22 cellular contexts compared by ENCODE assay signal in genomic region chr5:148002471-148002870, GRCh38.
"Had no signal": no experiment of that assay in that cellular context is flagged by ENCODE, and none has a peak within 500 bp of the region (broad histone marks: within the 10 kb centered on the region; RNA-seq: fewer than 3 reads in every experiment).

No MANE protein-coding gene starts in this region.

- H3K27ac Mint-ChIP-seq: activated B cell treated with CpG ODN at 0.5 μM for 24 hours; activated CD4-positive, alpha-beta T cell treated with anti-CD3 and anti-CD28 coated beads for 36 hours; activated naive CD8-positive, alpha-beta T cell; activated T-helper 2 cell treated with anti-CD3 and anti-CD28 coated beads, Interferon-gamma antibody, Interleukin-2, Interleukin-4, amounts not matched to agents 10 μg/mL and 5 μg/mL and 100 μg/mL, durations not matched to agents 14 hours and 24 hours and 36 hours; memory B cell; nephron progenitor cell; stimulated activated effector memory CD8-positive, alpha-beta T cell treated with anti-CD3 and anti-CD28 coated beads, Interleukin-12 subunit alpha, Interleukin-12 subunit beta, amount 100 ng/mL, for 72 hours; stimulated activated naive CD8-positive, alpha-beta T cell treated with anti-CD3 and anti-CD28 coated beads, Interleukin-15, amount 100 ng/mL, for 72 hours; T-helper 1 cell treated with Interleukin-12 subunit alpha and Interleukin-12 subunit beta and Interleukin-4 antibody, amounts not matched to agents 30 μg/mL and 1 μg/mL, for 36 hours had no signal

- H3K4me1 Mint-ChIP-seq: activated B cell treated with CpG ODN at 0.5 μM for 24 hours; activated CD4-positive, alpha-beta T cell treated with anti-CD3 and anti-CD28 coated beads for 36 hours; memory B cell; nephron progenitor cell; stimulated activated effector memory CD8-positive, alpha-beta T cell treated with anti-CD3 and anti-CD28 coated beads, Interleukin-12 subunit alpha, Interleukin-12 subunit beta, amount 100 ng/mL, for 72 hours; stimulated activated naive CD8-positive, alpha-beta T cell treated with anti-CD3 and anti-CD28 coated beads, Interleukin-15, amount 100 ng/mL, for 72 hours had no signal

- DNase-seq: activated B cell treated with CpG ODN at 0.5 μM for 24 hours; activated CD4-positive, alpha-beta T cell treated with anti-CD3 and anti-CD28 coated beads for 36 hours; activated CD4-positive, alpha-beta T cell treated with anti-CD3 and anti-CD28 coated beads, Interleukin-2, amount 50 U/mL, for 48 hours; activated CD8-positive, alpha-beta memory T cell treated with anti-CD3 and anti-CD28 coated beads, Interleukin-2, amount 50 U/mL, for 48 hours; activated naive CD4-positive, alpha-beta T cell; activated T-cell treated with anti-CD3 and anti-CD28 coated beads, Interleukin-2, amount 50 U/mL, for 4 hours; amygdala; cortex of kidney; erythroblast; gastrocnemius medialis; hippocampal formation; mucosa of descending colon; nephron progenitor cell; right cardiac atrium; stimulated activated CD4-positive, alpha-beta T cell treated with anti-CD3 and anti-CD28 coated beads, Interleukin-2, amount 100 ng/mL, for 24 hours; stimulated activated naive CD8-positive, alpha-beta T cell treated with anti-CD3 and anti-CD28 coated beads, Interleukin-15, amount 100 ng/mL, for 72 hours; tibial artery had no signal

- H3K27me3 Mint-ChIP-seq: activated B cell treated with CpG ODN at 0.5 μM for 24 hours; activated CD4-positive, alpha-beta T cell treated with anti-CD3 and anti-CD28 coated beads for 36 hours; activated naive CD8-positive, alpha-beta T cell; memory B cell; stimulated activated naive CD8-positive, alpha-beta T cell treated with anti-CD3 and anti-CD28 coated beads, Interleukin-15, amount 100 ng/mL, for 72 hours had no signal

- ATAC-seq: activated CD4-positive, alpha-beta T cell treated with anti-CD3 and anti-CD28 coated beads for 36 hours; activated T-cell treated with anti-CD3 and anti-CD28 coated beads, Interleukin-2, amount 50 U/mL, for 4 hours; gastrocnemius medialis; mucosa of descending colon; right cardiac atrium; stimulated activated effector memory CD8-positive, alpha-beta T cell treated with anti-CD3 and anti-CD28 coated beads, Interleukin-12 subunit alpha, Interleukin-12 subunit beta, amount 100 ng/mL, for 72 hours; stimulated activated naive CD8-positive, alpha-beta T cell treated with anti-CD3 and anti-CD28 coated beads, Interleukin-15, amount 100 ng/mL, for 72 hours had no signal

- H3K36me3 Mint-ChIP-seq: activated naive CD8-positive, alpha-beta T cell; stimulated activated effector memory CD8-positive, alpha-beta T cell treated with anti-CD3 and anti-CD28 coated beads, Interleukin-12 subunit alpha, Interleukin-12 subunit beta, amount 100 ng/mL, for 72 hours had no signal

- H3K4me3 Mint-ChIP-seq: activated B cell treated with CpG ODN at 0.5 μM for 24 hours; activated CD4-positive, alpha-beta T cell treated with anti-CD3 and anti-CD28 coated beads for 36 hours; activated naive CD8-positive, alpha-beta T cell; activated T-cell treated with anti-CD3 and anti-CD28 coated beads, Interleukin-2, amount 50 U/mL, for 4 hours; memory B cell; nephron progenitor cell; stimulated activated effector memory CD8-positive, alpha-beta T cell treated with anti-CD3 and anti-CD28 coated beads, Interleukin-12 subunit alpha, Interleukin-12 subunit beta, amount 100 ng/mL, for 72 hours; stimulated activated naive CD8-positive, alpha-beta T cell treated with anti-CD3 and anti-CD28 coated beads, Interleukin-15, amount 100 ng/mL, for 72 hours; T-helper 1 cell treated with Interleukin-12 subunit alpha and Interleukin-12 subunit beta and Interleukin-4 antibody, amounts not matched to agents 30 μg/mL and 1 μg/mL, for 36 hours had no signal
